ENCODE assay signal across 33 cellular contexts in the genomic region with DNA sequence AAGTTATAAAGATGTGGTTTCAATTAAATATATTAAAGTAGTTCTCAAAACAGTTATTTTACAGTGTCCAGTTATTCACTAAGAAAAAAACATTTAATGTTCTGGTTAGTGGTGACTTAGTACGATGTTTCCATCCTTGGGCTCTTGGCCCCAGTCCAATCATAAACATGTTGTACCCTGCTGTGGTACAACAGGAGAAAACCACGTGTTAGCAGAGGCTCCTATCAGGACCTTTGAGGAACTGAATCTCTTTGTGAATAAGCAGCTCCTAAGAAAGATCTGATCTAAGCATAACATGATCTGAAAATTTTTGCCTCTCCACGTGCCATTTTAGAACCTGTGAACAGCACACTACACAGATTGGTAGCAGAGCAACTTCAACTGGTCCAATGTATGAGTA.
DNase-seq lines count a peak whose midpoint lies in the region; ATAC-seq and TF ChIP-seq lines count a peak whose summit lies in the region.
"Had no signal": no experiment of that assay in that cellular context is flagged by ENCODE, and none has a peak within 500 bp of the region (broad histone marks: within the 10 kb centered on the region; RNA-seq: fewer than 3 reads in every experiment).

No MANE protein-coding gene starts in this region.

- in situ Hi-C loops in astrocyte of the spinal cord (cut with HindIII; ENCODE audit: low sequenced_read_pairs) = no loop called here

- DNase-seq in NCI-H2227 (lab: John Stamatoyannopoulos, UW; ENCODE audit: unreplicated experiment) = peak; percentile 7
- DNase-seq in NCI-H2227 treated with DMSO at 0.1 percent for 48 hours (lab: John Stamatoyannopoulos, UW) = no peak
- DNase-seq in NAMALWA (ENCODE audit: low spot score) = peak; percentile 4
- DNase-seq in astrocyte of the spinal cord (ENCODE audit: low read depth, low spot score) = peak; percentile 40
- peak; percentile 20 for DNase-seq in myocyte (ENCODE audit: low read depth)
- DNase-seq in activated naive CD4-positive, alpha-beta T cell treated with anti-CD3 and anti-CD28 coated beads, Interleukin-2, amount 10 ng/mL, durations not matched to agents 7 days and 5 days = no peak
- DNase-seq: activated CD4-positive, CD25-positive, alpha-beta regulatory T cell; activated CD8-positive, alpha-beta memory T cell treated with anti-CD3 and anti-CD28 coated beads, Interleukin-2, amount 10 ng/mL, durations not matched to agents 7 days and 5 days; activated naive CD4-positive, alpha-beta T cell treated with Interleukin-2 at 50 U/mL for 16 hours; activated T-cell treated with anti-CD3 and anti-CD28 coated beads, Interleukin-2, amount 50 U/mL, for 48 hours; cortex of kidney; DMS53; gastrocnemius medialis; GDM1; left colon; NCI-H1436; NK-92 treated with Interleukin-12 subunit alpha and Interleukin-12 subunit beta, amount 100 ng/mL, for 24 hours; ovary; small intestine; stimulated activated CD4-positive, alpha-beta T cell treated with anti-CD3 and anti-CD28 coated beads, Interleukin-2, amount 100 ng/mL, for 24 hours; stomach; T-cell; thyroid gland had no signal

- CTCF ChIA-PET in activated naive CD4-positive, alpha-beta T cell treated with anti-CD3 and anti-CD28 coated beads, Interleukin-2, amount 10 ng/mL, durations not matched to agents 7 days and 5 days (lab: Charles Lee) = no interaction called here

- TF ChIP-seq CTCF in astrocyte of the spinal cord (IDR thresholded peaks at IDR 0.05; ENCODE audit: low read depth, low read length) = no peak

- H3K4me1 Mint-ChIP-seq in activated naive CD4-positive, alpha-beta T cell treated with anti-CD3 and anti-CD28 coated beads, Interleukin-2, amount 10 ng/mL, durations not matched to agents 7 days and 5 days = no peaks in the 10 kb centered on the region
- H3K4me1 Mint-ChIP-seq: activated CD8-positive, alpha-beta memory T cell treated with anti-CD3 and anti-CD28 coated beads, Interleukin-2, amount 10 ng/mL, durations not matched to agents 7 days and 5 days; B cell; T-cell had no signal

- H3K36me3 Mint-ChIP-seq in activated naive CD4-positive, alpha-beta T cell treated with anti-CD3 and anti-CD28 coated beads, Interleukin-2, amount 10 ng/mL, durations not matched to agents 7 days and 5 days = no peaks in the 10 kb centered on the region
- H3K36me3 Mint-ChIP-seq: activated CD8-positive, alpha-beta memory T cell treated with anti-CD3 and anti-CD28 coated beads, Interleukin-2, amount 10 ng/mL, durations not matched to agents 7 days and 5 days; T-cell had no signal

- ATAC-seq in HG02759 (IDR thresholded peaks at IDR 0.05; ENCODE audit: unreplicated experiment) (no peak), GM18861 (IDR thresholded peaks at IDR 0.05; ENCODE audit: unreplicated experiment) (no peak)
- ATAC-seq: A549; activated CD8-positive, alpha-beta memory T cell treated with anti-CD3 and anti-CD28 coated beads, Interleukin-2, amount 10 ng/mL, durations not matched to agents 7 days and 5 days; gastrocnemius medialis; HCT116; K562; left colon; Panc1; T-cell had no signal

- no peak overlapping the region for H3K27ac Mint-ChIP-seq in activated naive CD4-positive, alpha-beta T cell treated with anti-CD3 and anti-CD28 coated beads, Interleukin-2, amount 10 ng/mL, durations not matched to agents 7 days and 5 days
- H3K27ac Mint-ChIP-seq: activated CD8-positive, alpha-beta memory T cell treated with anti-CD3 and anti-CD28 coated beads, Interleukin-2, amount 10 ng/mL, durations not matched to agents 7 days and 5 days; B cell; T-cell had no signal

- H3K4me3 Mint-ChIP-seq in activated naive CD4-positive, alpha-beta T cell treated with anti-CD3 and anti-CD28 coated beads, Interleukin-2, amount 10 ng/mL, durations not matched to agents 7 days and 5 days = no peak overlapping the region
- H3K4me3 Mint-ChIP-seq: activated CD8-positive, alpha-beta memory T cell treated with anti-CD3 and anti-CD28 coated beads, Interleukin-2, amount 10 ng/mL, durations not matched to agents 7 days and 5 days; B cell; T-cell had no signal

- H3K4me3 ChIP-seq in astrocyte of the spinal cord (ENCODE audit: low read depth, low read length) = no peak overlapping the region
- H3K4me3 ChIP-seq: A549, cardiac muscle cell, esophagus muscularis mucosa, gastrocnemius medialis, K562, ovary, stomach, thyroid gland, vagina had no signal

- H3K9me3 Mint-ChIP-seq in activated naive CD4-positive, alpha-beta T cell treated with anti-CD3 and anti-CD28 coated beads, Interleukin-2, amount 10 ng/mL, durations not matched to agents 7 days and 5 days = no peaks in the 10 kb centered on the region

- H3K27me3 Mint-ChIP-seq in activated naive CD4-positive, alpha-beta T cell treated with anti-CD3 and anti-CD28 coated beads, Interleukin-2, amount 10 ng/mL, durations not matched to agents 7 days and 5 days = no peaks in the 10 kb centered on the region
- H3K27me3 Mint-ChIP-seq: activated CD8-positive, alpha-beta memory T cell treated with anti-CD3 and anti-CD28 coated beads, Interleukin-2, amount 10 ng/mL, durations not matched to agents 7 days and 5 days; B cell; T-cell had no signal

Comparison
In these comparisons a context has a peak if more than half of its experiments do, and no peak if none do; other contexts are left out.
1. DNase-seq: peak in NCI-H2227 (single experiment), NAMALWA (single experiment), astrocyte of the spinal cord (single experiment) and myocyte (single experiment); none in NCI-H2227 treated with DMSO at 0.1 percent for 48 hours (single experiment) and activated naive CD4-positive, alpha-beta T cell treated with anti-CD3 and anti-CD28 coated beads, Interleukin-2, amount 10 ng/mL, durations not matched to agents 7 days and 5 days (single experiment).